8 cellular contexts compared by ENCODE assay signal in genomic region chr19:13748169-13748884, GRCh38.
DNase-seq lines count a peak whose midpoint lies in the region; ATAC-seq and TF ChIP-seq lines count a peak whose summit lies in the region.

No MANE protein-coding gene starts in this region.

- H3K9me3 ChIP-seq in HUES6 (ENCODE audit: control insufficient read depth, insufficient read depth, low read depth, low read length): peaks cover 2% of the 10 kb centered on the region; the same call in 1 of the 2 replicates

- H3K4me3 ChIP-seq in HUES6 (ENCODE audit: low read depth, low read length) (peak overlapping the region; percentile 65), foreskin fibroblast (ENCODE audit: low read depth in 1 of 2, low read length in 2 of 2) (peak overlapping the region; percentile 94 to 98), rectal smooth muscle tissue (ENCODE audit: low read length) (peak overlapping the region; percentile 84)

- H3K9ac ChIP-seq in HUES6 (ENCODE audit: low read length): peak overlapping the region; percentile 57
- H3K9ac ChIP-seq in rectal smooth muscle tissue (ENCODE audit: low read length): peak overlapping the region; percentile 92

- H3K4me1 ChIP-seq in HUES6 (ENCODE audit: control insufficient read depth, insufficient read depth, low read length): peaks cover 5% of the 10 kb centered on the region; the same call in 1 of the 2 replicates
- H3K4me1 ChIP-seq in rectal smooth muscle tissue (ENCODE audit: control insufficient read depth, insufficient read depth, low read length): peaks cover 6% of the 10 kb centered on the region

- ATAC-seq in HG02852 (IDR thresholded peaks at IDR 0.05; ENCODE audit: unreplicated experiment) (no peak), GM18517 (IDR thresholded peaks at IDR 0.05; ENCODE audit: unreplicated experiment) (no peak)

- H3K27me3 ChIP-seq in HUES6 (ENCODE audit: control insufficient read depth, insufficient read depth, low read length) (no peaks in the 10 kb centered on the region), rectal smooth muscle tissue (ENCODE audit: control insufficient read depth, insufficient read depth, low read length) (no peaks in the 10 kb centered on the region)

- TF ChIP-seq CTCF in foreskin fibroblast (IDR thresholded peaks at IDR 0.05; ENCODE audit: low read depth, low read length): no peak

- DNase-seq in COLO668 (lab: John Stamatoyannopoulos, UW; ENCODE audit: unreplicated experiment) (peak; percentile 27), foreskin fibroblast (peak; percentile 53 to 71), GF-D8 (lab: John Stamatoyannopoulos, UW) (no peak)
- DNase-seq in activated CD4-positive, alpha-beta T cell treated with anti-CD3 and anti-CD28 coated beads, Interleukin-2, amount 50 U/mL, for 1 hour: peak; percentile 23

- H3K27ac ChIP-seq in HUES6 (ENCODE audit: low read depth, low read length) (peak overlapping the region; percentile 43; the same call in 1 of the 2 replicates), rectal smooth muscle tissue (ENCODE audit: low read depth, low read length) (peak overlapping the region; percentile 83)

- H3K36me3 ChIP-seq in HUES6 (ENCODE audit: control insufficient read depth, insufficient read depth, low read length) (peaks cover 14% of the 10 kb centered on the region), rectal smooth muscle tissue (ENCODE audit: control insufficient read depth, insufficient read depth, low read length) (peaks cover 6% of the 10 kb centered on the region)
